Comparison of ENCODE assay signal across 1 cellular context in the genomic region with DNA sequence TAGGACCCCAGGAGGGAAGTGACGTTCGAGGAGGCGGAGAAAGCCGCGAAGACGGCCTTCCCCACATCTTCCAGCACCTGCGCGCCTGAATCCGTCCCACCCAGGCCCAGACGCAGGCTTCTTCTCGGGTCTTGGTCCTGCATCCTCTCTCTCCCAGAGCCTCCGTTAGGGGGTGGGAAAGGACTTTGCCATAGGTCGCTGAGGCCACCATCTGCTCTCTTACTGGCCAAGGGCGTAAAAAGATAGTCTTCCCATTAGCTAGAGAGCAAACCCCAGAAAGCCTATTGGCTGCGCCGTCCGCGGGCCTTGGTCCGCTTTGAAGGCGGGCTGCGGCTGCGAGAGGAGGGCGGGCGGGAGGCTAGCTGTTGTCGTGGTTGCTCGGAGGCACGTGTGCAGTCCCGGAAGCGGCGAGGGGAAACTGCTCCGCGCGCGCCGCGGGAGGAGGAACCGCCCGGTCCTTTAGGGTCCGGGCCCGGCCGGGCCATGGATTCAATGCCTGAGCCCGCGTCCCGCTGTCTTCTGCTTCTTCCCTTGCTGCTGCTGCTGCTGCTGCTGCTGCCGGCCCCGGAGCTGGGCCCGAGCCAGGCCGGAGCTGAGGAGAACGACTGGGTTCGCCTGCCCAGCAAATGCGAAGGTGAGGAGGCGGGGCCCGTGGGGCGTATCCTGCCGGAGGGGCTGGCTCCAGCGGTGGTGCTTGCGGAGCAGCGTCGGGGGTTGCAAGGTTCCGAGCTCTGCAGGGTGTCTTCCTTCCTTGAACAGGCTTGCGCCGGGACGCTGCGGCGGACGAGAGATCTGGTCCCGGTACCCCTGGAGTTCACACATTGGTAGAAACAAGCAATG.
TF ChIP-seq lines count a peak whose summit lies in the region.

A gene (plus strand): TSS at position 393 of the 840 bp plus-strand sequence. CDS start 91 bp downstream, at position 484.

TF ChIP-seq in HEK293, 187 proteins besides CTCF, POLR2A, EP300 and RAD21 (continued from another document):
- TF ChIP-seq, protein P1, sequence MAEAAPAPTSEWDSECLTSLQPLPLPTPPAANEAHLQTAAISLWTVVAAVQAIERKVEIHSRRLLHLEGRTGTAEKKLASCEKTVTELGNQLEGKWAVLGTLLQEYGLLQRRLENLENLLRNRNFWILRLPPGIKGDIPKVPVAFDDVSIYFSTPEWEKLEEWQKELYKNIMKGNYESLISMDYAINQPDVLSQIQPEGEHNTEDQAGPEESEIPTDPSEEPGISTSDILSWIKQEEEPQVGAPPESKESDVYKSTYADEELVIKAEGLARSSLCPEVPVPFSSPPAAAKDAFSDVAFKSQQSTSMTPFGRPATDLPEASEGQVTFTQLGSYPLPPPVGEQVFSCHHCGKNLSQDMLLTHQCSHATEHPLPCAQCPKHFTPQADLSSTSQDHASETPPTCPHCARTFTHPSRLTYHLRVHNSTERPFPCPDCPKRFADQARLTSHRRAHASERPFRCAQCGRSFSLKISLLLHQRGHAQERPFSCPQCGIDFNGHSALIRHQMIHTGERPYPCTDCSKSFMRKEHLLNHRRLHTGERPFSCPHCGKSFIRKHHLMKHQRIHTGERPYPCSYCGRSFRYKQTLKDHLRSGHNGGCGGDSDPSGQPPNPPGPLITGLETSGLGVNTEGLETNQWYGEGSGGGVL (tag by site-specific recombination; IDR thresholded peaks at IDR 0.05), result no peak
- TF ChIP-seq ZFP69B (tag by site-specific recombination; IDR thresholded peaks at IDR 0.05) (peak; percentile 9; the same call in 1 of the 2 replicates), ZBTB7A (tag by site-specific recombination; IDR thresholded peaks at IDR 0.05; ENCODE audit: low read depth) (0 out of 2 replicates have a peak, but pooled peaks have one; percentile 7), ZNF138 (tag by site-specific recombination; IDR thresholded peaks at IDR 0.05; ENCODE audit: borderline replicate concordance) (no peak), ZNF10 (tag by site-specific recombination; IDR thresholded peaks at IDR 0.05) (no peak; the same call in 1 of the 2 replicates), ZNF561 (tag by site-specific recombination; IDR thresholded peaks at IDR 0.05; ENCODE audit: borderline replicate concordance) (peak; percentile 83; the same call in 1 of the 2 replicates), ZFHX2 (tag by site-specific recombination; conservative IDR thresholded peaks at IDR 0.05) (peak; percentile 42; the same call in 1 of the 2 replicates), ZNF223 (tag by site-specific recombination; IDR thresholded peaks at IDR 0.05) (no peak), ZNF473 (tag by site-specific recombination; IDR thresholded peaks at IDR 0.05) (no peak), ZBTB20 (tag by site-specific recombination; IDR thresholded peaks at IDR 0.05) (peak; percentile 97), ZNF621 (tag by site-specific recombination; IDR thresholded peaks at IDR 0.05) (no peak), ZNF324 (tag by site-specific recombination; IDR thresholded peaks at IDR 0.05) (0 out of 2 replicates have a peak, but pooled peaks have one; percentile 50), BCL11B (tag by site-specific recombination; IDR thresholded peaks at IDR 0.05; ENCODE audit: low read depth) (peak; percentile 53; the same call in 1 of the 2 replicates), FEZF1 (tag by site-specific recombination; IDR thresholded peaks at IDR 0.05) (no peak), ZBTB48 (tag by site-specific recombination; IDR thresholded peaks at IDR 0.05) (peak; percentile 61; the same call in 1 of the 2 replicates), ZNF624 (tag by site-specific recombination; IDR thresholded peaks at IDR 0.05) (no peak), EGR2 (tag by site-specific recombination; IDR thresholded peaks at IDR 0.05; ENCODE audit: low read depth) (0 out of 2 replicates have a peak, but pooled peaks have one; percentile 43), KLF8 (tag by site-specific recombination; IDR thresholded peaks at IDR 0.05) (peak; percentile 98), ZNF654 (tag by site-specific recombination; IDR thresholded peaks at IDR 0.05; ENCODE audit: low read depth) (no peak), ZNF544 (tag by site-specific recombination; IDR thresholded peaks at IDR 0.05) (no peak), ZNF530 (tag by site-specific recombination; IDR thresholded peaks at IDR 0.05; ENCODE audit: low read depth) (no peak), ZNF660 (tag by site-specific recombination; IDR thresholded peaks at IDR 0.05) (peak; percentile 76), ZNF169 (tag by site-specific recombination; IDR thresholded peaks at IDR 0.05) (no peak), KLF10 (tag by site-specific recombination; IDR thresholded peaks at IDR 0.05) (peak; percentile 82), ZNF837 (tag by site-specific recombination; IDR thresholded peaks at IDR 0.05) (no peak)
- TF ChIP-seq, protein P2, sequence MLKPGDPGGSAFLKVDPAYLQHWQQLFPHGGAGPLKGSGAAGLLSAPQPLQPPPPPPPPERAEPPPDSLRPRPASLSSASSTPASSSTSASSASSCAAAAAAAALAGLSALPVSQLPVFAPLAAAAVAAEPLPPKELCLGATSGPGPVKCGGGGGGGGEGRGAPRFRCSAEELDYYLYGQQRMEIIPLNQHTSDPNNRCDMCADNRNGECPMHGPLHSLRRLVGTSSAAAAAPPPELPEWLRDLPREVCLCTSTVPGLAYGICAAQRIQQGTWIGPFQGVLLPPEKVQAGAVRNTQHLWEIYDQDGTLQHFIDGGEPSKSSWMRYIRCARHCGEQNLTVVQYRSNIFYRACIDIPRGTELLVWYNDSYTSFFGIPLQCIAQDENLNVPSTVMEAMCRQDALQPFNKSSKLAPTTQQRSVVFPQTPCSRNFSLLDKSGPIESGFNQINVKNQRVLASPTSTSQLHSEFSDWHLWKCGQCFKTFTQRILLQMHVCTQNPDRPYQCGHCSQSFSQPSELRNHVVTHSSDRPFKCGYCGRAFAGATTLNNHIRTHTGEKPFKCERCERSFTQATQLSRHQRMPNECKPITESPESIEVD (tag by site-specific recombination; IDR thresholded peaks at IDR 0.05), result no peak
- TF ChIP-seq, protein P3, sequence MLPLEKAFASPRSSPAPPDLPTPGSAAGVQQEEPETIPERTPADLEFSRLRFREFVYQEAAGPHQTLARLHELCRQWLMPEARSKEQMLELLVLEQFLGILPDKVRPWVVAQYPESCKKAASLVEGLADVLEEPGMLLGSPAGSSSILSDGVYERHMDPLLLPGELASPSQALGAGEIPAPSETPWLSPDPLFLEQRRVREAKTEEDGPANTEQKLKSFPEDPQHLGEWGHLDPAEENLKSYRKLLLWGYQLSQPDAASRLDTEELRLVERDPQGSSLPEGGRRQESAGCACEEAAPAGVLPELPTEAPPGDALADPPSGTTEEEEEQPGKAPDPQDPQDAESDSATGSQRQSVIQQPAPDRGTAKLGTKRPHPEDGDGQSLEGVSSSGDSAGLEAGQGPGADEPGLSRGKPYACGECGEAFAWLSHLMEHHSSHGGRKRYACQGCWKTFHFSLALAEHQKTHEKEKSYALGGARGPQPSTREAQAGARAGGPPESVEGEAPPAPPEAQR (tag by site-specific recombination; IDR thresholded peaks at IDR 0.05), result no peak
